Comparison of ENCODE assay signal across 21 cellular contexts in the genomic region with DNA sequence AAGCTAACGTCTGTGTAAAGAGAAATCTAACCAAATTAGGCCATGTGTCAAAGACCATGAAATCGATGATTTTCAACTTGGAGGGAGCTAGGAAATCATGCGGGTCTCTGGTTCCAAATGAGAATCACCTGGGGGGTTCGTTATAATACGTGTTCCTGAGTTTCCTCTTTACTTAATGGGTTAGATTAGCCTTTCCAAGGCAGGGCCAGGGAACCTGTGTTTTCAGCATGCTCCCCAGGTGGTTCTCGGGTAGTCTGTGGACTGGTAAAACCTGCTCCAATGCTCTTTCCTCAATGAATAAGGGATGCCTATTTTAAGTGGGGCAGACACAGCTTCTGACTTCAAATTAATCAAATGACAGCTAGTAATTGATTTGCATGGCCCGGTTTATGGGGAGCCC. TPM values are rescaled to one million over a fixed set of nuclear protein-coding genes. Genes with fewer than 3 reads are reported as not detected.
"Had no signal": no experiment of that assay in that cellular context is flagged by ENCODE, and none has a peak within 500 bp of the region (broad histone marks: within the 10 kb centered on the region; RNA-seq: fewer than 3 reads in every experiment).

No MANE protein-coding gene starts in this region.

- H3K9me3 ChIP-seq: gastrocnemius medialis, left ventricle myocardium inferior, right atrium auricular region, stomach had no signal

- H3K4me3 Mint-ChIP-seq: activated T-helper 1 cell treated with anti-CD3 and anti-CD28 coated beads, Interleukin-12 subunit alpha, Interleukin-12 subunit beta, Interleukin-2, Interleukin-4 antibody, amounts not matched to agents 30 ng/mL and 10 ng/mL and 1 ng/mL, durations not matched to agents 14 hours and 24 hours and 36 hours had no signal

- DNase-seq: activated CD4-positive, alpha-beta T cell treated with anti-CD3 and anti-CD28 coated beads, Interleukin-2, amount 50 U/mL, for 4 hours; activated CD4-positive, CD25-positive, alpha-beta regulatory T cell treated with anti-CD3 and anti-CD28 coated beads, Interleukin-2, amount 50 U/mL, for 72 hours; cerebellar nuclear complex; cortex of kidney; effector CD4-positive, alpha-beta T cell; gastrocnemius medialis; head of caudate nucleus; immature natural killer cell; kidney glomerular epithelial cell; left ventricle myocardium inferior; mammary epithelial cell; stimulated activated CD4-positive, alpha-beta T cell treated with anti-CD3 and anti-CD28 coated beads, Interleukin-2, amount 100 ng/mL, for 24 hours; stomach; T1000; trophoblast cell had no signal

- H3K4me3 ChIP-seq: gastrocnemius medialis, right atrium auricular region had no signal

- H3K9me3 Mint-ChIP-seq: activated T-helper 1 cell treated with anti-CD3 and anti-CD28 coated beads, Interleukin-12 subunit alpha, Interleukin-12 subunit beta, Interleukin-2, Interleukin-4 antibody, amounts not matched to agents 30 ng/mL and 10 ng/mL and 1 ng/mL, durations not matched to agents 14 hours and 24 hours and 36 hours; immature natural killer cell; neural crest cell had no signal

- H3K27ac ChIP-seq: gastrocnemius medialis, right atrium auricular region, stomach had no signal

- H3K36me3 ChIP-seq: gastrocnemius medialis, left ventricle myocardium inferior, right atrium auricular region, stomach had no signal

- H3K27ac Mint-ChIP-seq: activated T-helper 1 cell treated with anti-CD3 and anti-CD28 coated beads, Interleukin-12 subunit alpha, Interleukin-12 subunit beta, Interleukin-2, Interleukin-4 antibody, amounts not matched to agents 30 ng/mL and 10 ng/mL and 1 ng/mL, durations not matched to agents 14 hours and 24 hours and 36 hours; progenitor cell of endocrine pancreas had no signal

- H3K36me3 Mint-ChIP-seq: activated naive CD8-positive, alpha-beta T cell; immature natural killer cell had no signal

RNA-seq across cellular contexts. Expression of gene HLA-DOA, which starts 1.0 kb away (rescaled TPM):
- total RNA-seq: bronchial epithelial cell had no signal
